Comparison of ENCODE assay signal across 1 cellular context in genomic region chr3:115401298-115401697, GRCh38.
TF ChIP-seq lines count a peak whose summit lies in the region.

No MANE protein-coding gene starts in this region.

TF ChIP-seq in GM23338, 12 proteins besides CTCF, POLR2A, EP300 and RAD21 (continued from another document):
- TF ChIP-seq ZNF462 (CRISPR knock-in tag; IDR thresholded peaks at IDR 0.05) = no peak
- no peak for TF ChIP-seq EZH2phosphoT487 (IDR thresholded peaks at IDR 0.05; ENCODE audit: unreplicated experiment)
- no peak for TF ChIP-seq ZNF114 (CRISPR knock-in tag; IDR thresholded peaks at IDR 0.05)
